In the genomic region with DNA sequence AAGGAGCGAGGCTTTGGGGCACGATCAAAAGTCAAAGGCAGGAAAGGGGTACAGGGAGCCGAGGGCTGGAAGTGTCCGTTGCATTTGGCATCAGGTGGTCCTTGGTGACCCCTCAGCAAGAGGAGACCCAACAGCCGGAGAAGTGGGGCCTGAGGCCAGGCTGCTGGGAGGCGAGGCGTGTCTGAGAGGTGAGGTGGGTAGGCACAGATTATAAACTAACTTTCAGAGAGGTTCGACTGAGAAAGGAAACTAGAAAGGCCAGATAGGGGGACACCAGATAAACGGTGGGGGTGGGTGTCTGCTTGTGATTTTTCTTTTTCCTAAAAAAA, we compare ENCODE assay signal across 13 cellular contexts. TPM values are rescaled to one million over a fixed set of nuclear protein-coding genes. Genes with fewer than 3 reads are reported as not detected.
A peak's percentile ranks its signal among the peaks of the same experiment; 100 is the strongest.
DNase-seq lines count a peak whose midpoint lies in the region; TF ChIP-seq lines count a peak whose summit lies in the region.
"Had no signal": no experiment of that assay in that cellular context is flagged by ENCODE, and none has a peak within 500 bp of the region (broad histone marks: within the 10 kb centered on the region; RNA-seq: fewer than 3 reads in every experiment).

No MANE protein-coding gene starts in this region.

- H2BK120ac ChIP-seq in mesenchymal stem cell (ENCODE audit: low read depth, low read length) (peak overlapping the region; percentile 8), H9 (ENCODE audit: low read depth, low read length, poor library complexity, severe bottlenecking) (no peak overlapping the region)

- H3K9me3 ChIP-seq in mesenchymal stem cell (ENCODE audit: control insufficient read depth, low read length) (no peaks in the 10 kb centered on the region), testis (no peaks in the 10 kb centered on the region), H9 (ENCODE audit: control insufficient read depth, low read depth, low read length) (no peaks in the 10 kb centered on the region)
- H3K9me3 ChIP-seq: A549 had no signal

- H3K9ac ChIP-seq in mesenchymal stem cell (ENCODE audit: low read length), result peak overlapping the region; percentile 82
- H3K9ac ChIP-seq in H9 (ENCODE audit: extremely low read depth, insufficient read length, low read length), result no peak overlapping the region

- H2AK5ac ChIP-seq in mesenchymal stem cell (ENCODE audit: low read length, severe bottlenecking) (peak overlapping the region; percentile 83), H9 (ENCODE audit: insufficient read length, low read length) (no peak overlapping the region)

- CTCF ChIA-PET in activated CD4-positive, alpha-beta T cell treated with anti-CD3 and anti-CD28 coated beads, Interleukin-2, amount 10 ng/mL, durations not matched to agents 7 days and 5 days (lab: Charles Lee), result interaction anchor here (0.9 kb wide), 1 partner anchor 9 kb away, joined by 4 read pairs; no protein-coding TSS in a partner anchor

- no peak for DNase-seq in activated CD4-positive, alpha-beta T cell treated with anti-CD3 and anti-CD28 coated beads, Interleukin-2, amount 10 ng/mL, durations not matched to agents 7 days and 5 days
- no peak for DNase-seq in activated CD4-positive, alpha-beta T cell treated with anti-CD3 and anti-CD28 coated beads, Interleukin-2, amount 10 ng/mL, durations not matched to agents 24 days and 14 days
- no peak for DNase-seq in cardiac fibroblast (ENCODE audit: low read depth in 2 of 2)
- no peak for DNase-seq in mesenchymal stem cell
- no peak for DNase-seq in testis
- DNase-seq in brain microvascular endothelial cell, result no peak
- DNase-seq in C1 segment of cervical spinal cord (lab: John Stamatoyannopoulos, UW), result no peak
- DNase-seq in H9, result no peak
- DNase-seq: activated B cell treated with CpG ODN at 0.5 μM for 24 hours; NCI-H1092; stimulated activated CD4-positive, alpha-beta T cell treated with anti-CD3 and anti-CD28 coated beads, Interleukin-4, amount 100 ng/mL, for 24 hours; stimulated activated naive CD4-positive, alpha-beta T cell had no signal

- H4K91ac ChIP-seq in mesenchymal stem cell (ENCODE audit: low read length) (peak overlapping the region; percentile 82), H9 (ENCODE audit: insufficient read length, low read depth, low read length) (no peak overlapping the region)

- intact Hi-C loops in activated CD4-positive, alpha-beta T cell treated with anti-CD3 and anti-CD28 coated beads, Interleukin-2, amount 10 ng/mL, durations not matched to agents 24 days and 14 days (cut with micrococcal nuclease), result no loop called here
- intact Hi-C loops in testis (cut with DNase I; ENCODE audit: low total_unique reads), result no loop called here

- H2BK15ac ChIP-seq in mesenchymal stem cell (ENCODE audit: low read depth, poor library complexity, severe bottlenecking), result peak overlapping the region; percentile 90
- no peak overlapping the region for H2BK15ac ChIP-seq in H9 (ENCODE audit: low read depth, low read length)

- no peak overlapping the region for H3T11ph ChIP-seq in H9 (ENCODE audit: low read length)

- no peaks in the 10 kb centered on the region for H3K79me1 ChIP-seq in mesenchymal stem cell (replicated peaks; ENCODE audit: low read length, poor library complexity, severe bottlenecking)
- no peaks in the 10 kb centered on the region for H3K79me1 ChIP-seq in H9 (ENCODE audit: insufficient read depth, low read depth, low read length, poor library complexity, severe bottlenecking)

- H2AFZ ChIP-seq in mesenchymal stem cell (ENCODE audit: low read depth, low read length) (no peak overlapping the region), H9 (ENCODE audit: low read length) (no peak overlapping the region)

- H3K4me1 Mint-ChIP-seq in activated CD4-positive, alpha-beta T cell treated with anti-CD3 and anti-CD28 coated beads, Interleukin-2, amount 10 ng/mL, durations not matched to agents 7 days and 5 days, result peaks cover 43% of the 10 kb centered on the region
- peaks cover 36% of the 10 kb centered on the region for H3K4me1 Mint-ChIP-seq in activated CD4-positive, alpha-beta T cell treated with anti-CD3 and anti-CD28 coated beads, Interleukin-2, amount 10 ng/mL, durations not matched to agents 24 days and 14 days
- H3K4me1 Mint-ChIP-seq in H9, result peaks cover 4 to 8% of the 10 kb centered on the region in 2 experiments; a peak in 2 of 4 replicates

- H3K4me1 ChIP-seq in mesenchymal stem cell (ENCODE audit: control insufficient read depth, insufficient read depth, low read depth, low read length), result peaks cover 32% of the 10 kb centered on the region
- peaks cover 20% of the 10 kb centered on the region for H3K4me1 ChIP-seq in testis
- H3K4me1 ChIP-seq in H9 (ENCODE audit: insufficient read depth, low read length), result no peaks in the 10 kb centered on the region

- peaks cover 0 to 4% of the 10 kb centered on the region in 2 experiments for H3K27me3 ChIP-seq in mesenchymal stem cell (ENCODE audit: control insufficient read depth in 1 of 2, insufficient read depth in 1 of 2, low read length in 2 of 2)
- H3K27me3 ChIP-seq in testis, result no peaks in the 10 kb centered on the region
- no peaks in the 10 kb centered on the region for H3K27me3 ChIP-seq in brain microvascular endothelial cell (replicated peaks)
- no peaks in the 10 kb centered on the region for H3K27me3 ChIP-seq in H9 (ENCODE audit: insufficient read depth, low read length)

- H4K5ac ChIP-seq in H9 (ENCODE audit: insufficient read length, low read depth, low read length), result no peak overlapping the region

- no peak overlapping the region for H3K27ac ChIP-seq in mesenchymal stem cell (ENCODE audit: low read length, poor library complexity, severe bottlenecking)
- peak overlapping the region; percentile 36 to 89 for H3K27ac ChIP-seq in testis
- H3K27ac ChIP-seq in brain microvascular endothelial cell, result no peak overlapping the region
- no peak overlapping the region for H3K27ac ChIP-seq in H9 (ENCODE audit: insufficient read length, low read depth, low read length)

- no peak overlapping the region for H3K56ac ChIP-seq in H9 (ENCODE audit: insufficient read length, low read depth, low read length)

- in situ Hi-C loops in brain microvascular endothelial cell (cut with HindIII; ENCODE audit: low pct_ligation_motif_present, low sequenced_read_pairs), result no loop called here

- H4K20me1 ChIP-seq in H9 (ENCODE audit: control insufficient read depth, insufficient read depth, insufficient read length), result no peaks in the 10 kb centered on the region

- H3K36me3 ChIP-seq in mesenchymal stem cell (ENCODE audit: control insufficient read depth in 1 of 2, insufficient read depth in 2 of 2, low read depth in 1 of 2, low read length in 2 of 2) (peaks cover 0 to 44% of the 10 kb centered on the region in 2 experiments), testis (ENCODE audit: low read depth, missing control alignments) (no peaks in the 10 kb centered on the region), brain microvascular endothelial cell (replicated peaks) (no peaks in the 10 kb centered on the region)

- H4K8ac ChIP-seq in mesenchymal stem cell (ENCODE audit: low read length) (peak overlapping the region; percentile 27), H9 (replicated peaks; ENCODE audit: insufficient read length, low read depth, low read length) (no peak overlapping the region)

- H3K4ac ChIP-seq in mesenchymal stem cell (ENCODE audit: low read depth in 1 of 2, low read length in 2 of 2) (peak overlapping the region in 1 of 2 experiments; percentile 49), H9 (ENCODE audit: low read depth, low read length) (no peak overlapping the region)

- POLR2A ChIA-PET in activated CD4-positive, alpha-beta T cell treated with anti-CD3 and anti-CD28 coated beads, Interleukin-2, amount 10 ng/mL, durations not matched to agents 7 days and 5 days (lab: Charles Lee), result no interaction called here

- H3K14ac ChIP-seq in mesenchymal stem cell (ENCODE audit: low read length in 2 of 2) (no peak overlapping the region), H9 (ENCODE audit: insufficient read depth, low read length) (no peak overlapping the region)

- H3K4me2 ChIP-seq in mesenchymal stem cell (ENCODE audit: low read length, poor library complexity, severe bottlenecking) (no peak overlapping the region), H9 (ENCODE audit: insufficient read depth, insufficient read length, low read length) (no peak overlapping the region)
- H3K4me2 ChIP-seq: A549 had no signal

- peak overlapping the region; percentile 58 for H3K27ac Mint-ChIP-seq in activated CD4-positive, alpha-beta T cell treated with anti-CD3 and anti-CD28 coated beads, Interleukin-2, amount 10 ng/mL, durations not matched to agents 7 days and 5 days
- H3K27ac Mint-ChIP-seq in activated CD4-positive, alpha-beta T cell treated with anti-CD3 and anti-CD28 coated beads, Interleukin-2, amount 10 ng/mL, durations not matched to agents 24 days and 14 days, result no peak overlapping the region
- H3K27ac Mint-ChIP-seq in H9, result peak overlapping the region in 1 of 3 experiments; percentile 24; a peak in 1 of 7 replicates
- H3K27ac Mint-ChIP-seq: activated B cell treated with CpG ODN at 0.5 μM for 24 hours had no signal

- H2BK20ac ChIP-seq in H9 (ENCODE audit: low read depth, low read length, poor library complexity, severe bottlenecking), result no peak overlapping the region

- no peak overlapping the region for H3K4me3 Mint-ChIP-seq in activated CD4-positive, alpha-beta T cell treated with anti-CD3 and anti-CD28 coated beads, Interleukin-2, amount 10 ng/mL, durations not matched to agents 7 days and 5 days
- H3K4me3 Mint-ChIP-seq in activated CD4-positive, alpha-beta T cell treated with anti-CD3 and anti-CD28 coated beads, Interleukin-2, amount 10 ng/mL, durations not matched to agents 24 days and 14 days, result no peak overlapping the region
- no peak overlapping the region for H3K4me3 Mint-ChIP-seq in H9
- H3K4me3 Mint-ChIP-seq: activated B cell treated with CpG ODN at 0.5 μM for 24 hours had no signal

- H2BK12ac ChIP-seq in mesenchymal stem cell (ENCODE audit: low read length in 2 of 2) (no peak overlapping the region), H9 (ENCODE audit: insufficient read length, low read depth, low read length) (no peak overlapping the region)

- no peak for TF ChIP-seq CTCF in cardiac fibroblast (IDR thresholded peaks at IDR 0.05; ENCODE audit: low read depth, low read length)
- no peak for TF ChIP-seq CTCF in testis (IDR thresholded peaks at IDR 0.05)
- TF ChIP-seq CTCF in brain microvascular endothelial cell (IDR thresholded peaks at IDR 0.05; ENCODE audit: low read depth, low read length, missing control alignments), result no peak
- no peak for TF ChIP-seq CTCF in H9 (conservative IDR thresholded peaks at IDR 0.05)

- H3K18ac ChIP-seq in mesenchymal stem cell (ENCODE audit: low read depth in 1 of 2, low read length in 2 of 2), result peak overlapping the region in 1 of 2 experiments; percentile 16
- no peak overlapping the region for H3K18ac ChIP-seq in H9 (ENCODE audit: insufficient read length, low read depth, low read length)

- no peak overlapping the region for H2BK5ac ChIP-seq in mesenchymal stem cell (ENCODE audit: low read depth, low read length, poor library complexity, severe bottlenecking)
- H2BK5ac ChIP-seq in H9 (ENCODE audit: insufficient read length, low read length), result no peak overlapping the region

- peak overlapping the region; percentile 36 to 57 for H3K4me3 ChIP-seq in cardiac fibroblast (replicated peaks in 1 of 2; ENCODE audit: low read depth in 2 of 2, low read length in 2 of 2)
- H3K4me3 ChIP-seq in mesenchymal stem cell (ENCODE audit: insufficient read depth in 1 of 2, low read depth in 1 of 2, low read length in 2 of 2), result peak overlapping the region in 1 of 2 experiments; percentile 78
- no peak overlapping the region for H3K4me3 ChIP-seq in testis
- no peak overlapping the region for H3K4me3 ChIP-seq in brain microvascular endothelial cell (ENCODE audit: low read depth, low read length)
- H3K4me3 ChIP-seq: A549 had no signal

- H3K79me2 ChIP-seq in H9 (ENCODE audit: insufficient read depth, low read length), result no peaks in the 10 kb centered on the region

- no peaks in the 10 kb centered on the region for H3K23me2 ChIP-seq in H9 (ENCODE audit: insufficient read length, low read depth, low read length, poor library complexity, severe bottlenecking)

- H3K23ac ChIP-seq in mesenchymal stem cell (ENCODE audit: low read length in 2 of 2) (no peak overlapping the region), H9 (ENCODE audit: insufficient read length, low read depth, low read length) (no peak overlapping the region)

- no peaks in the 10 kb centered on the region for H3K27me3 Mint-ChIP-seq in activated CD4-positive, alpha-beta T cell treated with anti-CD3 and anti-CD28 coated beads, Interleukin-2, amount 10 ng/mL, durations not matched to agents 7 days and 5 days
- no peaks in the 10 kb centered on the region for H3K27me3 Mint-ChIP-seq in activated CD4-positive, alpha-beta T cell treated with anti-CD3 and anti-CD28 coated beads, Interleukin-2, amount 10 ng/mL, durations not matched to agents 24 days and 14 days
- H3K27me3 Mint-ChIP-seq in H9 (ENCODE audit: low read depth), result peaks cover 4% of the 10 kb centered on the region; the same call in 1 of the 2 replicates
- H3K27me3 Mint-ChIP-seq: activated B cell treated with CpG ODN at 0.5 μM for 24 hours had no signal

- TF ChIP-seq POLR2A in testis (IDR thresholded peaks at IDR 0.05), result no peak

- peaks cover 11% of the 10 kb centered on the region for H3K36me3 Mint-ChIP-seq in activated CD4-positive, alpha-beta T cell treated with anti-CD3 and anti-CD28 coated beads, Interleukin-2, amount 10 ng/mL, durations not matched to agents 7 days and 5 days (ENCODE audit: low read depth)
- no peaks in the 10 kb centered on the region for H3K36me3 Mint-ChIP-seq in activated CD4-positive, alpha-beta T cell treated with anti-CD3 and anti-CD28 coated beads, Interleukin-2, amount 10 ng/mL, durations not matched to agents 24 days and 14 days (ENCODE audit: low read depth)
- H3K36me3 Mint-ChIP-seq in H9 (ENCODE audit: insufficient read depth in 1 of 3, low read depth in 3 of 3), result no peaks in the 10 kb centered on the region

- H3K9me3 Mint-ChIP-seq in activated CD4-positive, alpha-beta T cell treated with anti-CD3 and anti-CD28 coated beads, Interleukin-2, amount 10 ng/mL, durations not matched to agents 7 days and 5 days, result no peaks in the 10 kb centered on the region
- H3K9me3 Mint-ChIP-seq in activated CD4-positive, alpha-beta T cell treated with anti-CD3 and anti-CD28 coated beads, Interleukin-2, amount 10 ng/mL, durations not matched to agents 24 days and 14 days, result no peaks in the 10 kb centered on the region
- H3K9me3 Mint-ChIP-seq in H9, result no peaks in the 10 kb centered on the region; a peak in 1 of 5 replicates
- H3K9me3 Mint-ChIP-seq: activated B cell treated with CpG ODN at 0.5 μM for 24 hours had no signal

- 95% methylated on average over 9 of the region's 9 CpGs for WGBS in mesenchymal stem cell
- 81 to 86% methylated on average over 9 of the region's 9 CpGs for WGBS in testis, 2 donors
- no CpG with 5 or more reads among the region's 9 CpGs for WGBS in H9 (ENCODE audit: extremely low coverage, insufficient read length, low lambda C conversion rate)

RNA-seq across cellular contexts. Expression of gene PECAM1, which starts 3.6 kb away (rescaled TPM):
- total RNA-seq in activated CD4-positive, alpha-beta T cell treated with anti-CD3 and anti-CD28 coated beads, Interleukin-2, amount 10 ng/mL, durations not matched to agents 7 days and 5 days, result 10 to 100 TPM; 18.7 to 19.0 TPM
- total RNA-seq in activated CD4-positive, alpha-beta T cell treated with anti-CD3 and anti-CD28 coated beads, Interleukin-2, amount 10 ng/mL, durations not matched to agents 24 days and 14 days, result 4.9 and 6.8 TPM in 2 replicates
- 0.18 TPM for polyA plus RNA-seq in mesenchymal stem cell (2013, experiment 1 of 2)
- polyA plus RNA-seq in mesenchymal stem cell (2013, experiment 2 of 2), result 0.66 TPM
- total RNA-seq in testis, result 10 to 100 TPM in 1 of 2 donors, 1 to 10 TPM in 1; 7.7 to 14.7 TPM
- 33.0 TPM for polyA plus RNA-seq in testis (ENCODE audit: insufficient read depth, low read depth, low replicate concordance)
- total RNA-seq in H9 (2021), result 0.15 and 0.17 TPM in 2 replicates

Comparison
In these comparisons a context has a peak if more than half of its experiments do, and no peak if none do; other contexts are left out.
1. H3K4me3 ChIP-seq: peak in cardiac fibroblast (2 of 2); none in testis (0 of 2) and brain microvascular endothelial cell (single experiment).
2. H3K27ac ChIP-seq: peak in testis (2 of 2); none in mesenchymal stem cell (single experiment), brain microvascular endothelial cell (single experiment) and H9 (single experiment).